Comparison of ENCODE assay signal across 17 cellular contexts in the genomic region with DNA sequence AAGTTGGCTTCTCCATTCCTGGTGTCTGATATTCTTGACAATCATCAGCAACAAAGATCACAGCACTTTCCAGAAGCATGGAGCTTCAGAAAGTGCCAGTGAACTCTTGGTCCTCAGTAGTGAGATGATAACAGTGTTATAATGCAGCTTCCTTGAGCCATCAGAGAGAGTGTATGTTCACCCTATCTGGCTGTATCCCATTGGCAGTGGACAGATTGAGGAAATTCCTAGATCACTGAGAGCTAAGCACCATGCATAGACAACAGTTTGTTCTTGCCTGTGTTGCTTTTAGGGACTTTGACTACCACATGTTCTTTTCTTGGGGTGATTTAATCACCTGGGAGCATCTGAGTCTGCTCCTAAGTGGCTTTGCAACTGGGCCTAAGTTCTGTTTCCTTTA.
"Had no signal": no experiment of that assay in that cellular context is flagged by ENCODE, and none has a peak within 500 bp of the region (broad histone marks: within the 10 kb centered on the region; RNA-seq: fewer than 3 reads in every experiment).

No MANE protein-coding gene starts in this region.

- H3K9me3 ChIP-seq: adrenal gland, esophagus squamous epithelium, mucosa of descending colon, tibial artery had no signal

- H3K27ac ChIP-seq: tibial artery had no signal

- ATAC-seq: left colon; mucosa of descending colon; naive thymus-derived CD8-positive, alpha-beta T cell; right cardiac atrium; stimulated activated memory B cell treated with anti-CD40 and anti-IgM and Interleukin-4, amounts not matched to agents 10 μg/mL and 1 μg/mL and 100 μg/mL, for 72 hours had no signal

- H3K4me3 ChIP-seq: adrenal gland, esophagus squamous epithelium, mucosa of descending colon, tibial artery had no signal

- H3K27me3 ChIP-seq: adrenal gland, esophagus squamous epithelium, tibial artery had no signal

- H3K4me3 Mint-ChIP-seq: activated naive CD4-positive, alpha-beta T cell treated with anti-CD3 and anti-CD28 coated beads for 36 hours; naive thymus-derived CD8-positive, alpha-beta T cell; stimulated activated memory B cell treated with anti-CD40 and anti-IgM and Interleukin-4, amounts not matched to agents 10 μg/mL and 1 μg/mL and 100 μg/mL, for 72 hours; T-helper 2 cell treated with Interferon-gamma antibody and Interleukin-4, amounts not matched to agents 5 μg/mL and 100 μg/mL, for 36 hours had no signal

- DNase-seq: activated CD4-positive, alpha-beta T cell treated with anti-CD3 and anti-CD28 coated beads, Interleukin-2, amount 50 U/mL, for 4 hours; activated CD4-positive, CD25-positive, alpha-beta regulatory T cell treated with anti-CD3 and anti-CD28 coated beads, Interleukin-2, amount 50 U/mL, for 72 hours; activated naive CD4-positive, alpha-beta T cell treated with anti-CD3 and anti-CD28 coated beads for 36 hours; cerebellar nuclear complex; esophagus squamous epithelium; foreskin melanocyte; head of caudate nucleus; left colon; mucosa of descending colon; naive thymus-derived CD8-positive, alpha-beta T cell; occipital lobe; right cardiac atrium; tibial artery had no signal

- H3K9me3 Mint-ChIP-seq: activated naive CD4-positive, alpha-beta T cell treated with anti-CD3 and anti-CD28 coated beads for 36 hours; naive thymus-derived CD8-positive, alpha-beta T cell; stimulated activated memory B cell treated with anti-CD40 and anti-IgM and Interleukin-4, amounts not matched to agents 10 μg/mL and 1 μg/mL and 100 μg/mL, for 72 hours; T-helper 2 cell treated with Interferon-gamma antibody and Interleukin-4, amounts not matched to agents 5 μg/mL and 100 μg/mL, for 36 hours had no signal

- H3K27me3 Mint-ChIP-seq: naive thymus-derived CD8-positive, alpha-beta T cell; progenitor cell of endocrine pancreas; stimulated activated memory B cell treated with anti-CD40 and anti-IgM and Interleukin-4, amounts not matched to agents 10 μg/mL and 1 μg/mL and 100 μg/mL, for 72 hours had no signal

- H3K27ac Mint-ChIP-seq: activated naive CD4-positive, alpha-beta T cell treated with anti-CD3 and anti-CD28 coated beads for 36 hours; progenitor cell of endocrine pancreas; T-helper 2 cell treated with Interferon-gamma antibody and Interleukin-4, amounts not matched to agents 5 μg/mL and 100 μg/mL, for 36 hours had no signal

- H3K4me1 Mint-ChIP-seq: stimulated activated memory B cell treated with anti-CD40 and anti-IgM and Interleukin-4, amounts not matched to agents 10 μg/mL and 1 μg/mL and 100 μg/mL, for 72 hours had no signal
